Comparison of ENCODE assay signal across 1 cellular context in the genomic region with DNA sequence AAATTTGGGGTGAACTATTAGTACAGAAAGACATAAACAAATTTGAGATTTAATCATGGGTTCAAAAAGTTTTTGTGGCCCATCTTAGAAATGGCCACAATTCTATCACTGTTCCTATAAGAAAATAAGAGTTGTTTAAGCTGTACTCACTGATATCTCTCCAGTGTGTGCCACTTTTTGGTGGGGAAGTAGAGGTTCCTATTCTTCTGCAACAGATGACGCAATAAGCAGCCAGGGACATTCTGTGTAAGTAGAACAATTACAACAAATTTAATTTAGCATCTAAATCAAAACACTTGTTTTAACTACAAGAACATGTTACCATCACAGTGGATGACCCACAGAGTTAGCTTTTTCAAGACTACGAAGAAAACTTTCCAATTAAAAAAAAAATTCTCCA.
TF ChIP-seq lines count a peak whose summit lies in the region.

No MANE protein-coding gene starts in this region.

TF ChIP-seq in GM23338, 12 proteins besides CTCF, POLR2A, EP300 and RAD21 (continued from another document):
- no peak for TF ChIP-seq ETS1 (IDR thresholded peaks at IDR 0.05)
